ENCODE assay signal across 9 cellular contexts in genomic region chr4:168853770-168854169, GRCh38.
DNase-seq lines count a peak whose midpoint lies in the region; ATAC-seq and TF ChIP-seq lines count a peak whose summit lies in the region.
"Had no signal": no experiment of that assay in that cellular context is flagged by ENCODE, and none has a peak within 500 bp of the region (broad histone marks: within the 10 kb centered on the region; RNA-seq: fewer than 3 reads in every experiment).

No MANE protein-coding gene starts in this region.

- peak; percentile 49 for ATAC-seq in activated CD4-positive, alpha-beta T cell treated with anti-CD3 and anti-CD28 coated beads for 36 hours
- ATAC-seq in HG02973 (IDR thresholded peaks at IDR 0.05; ENCODE audit: unreplicated experiment) = peak; percentile 68
- no peak for ATAC-seq in activated CD8-positive, alpha-beta memory T cell treated with anti-CD3 and anti-CD28 coated beads, Interleukin-2, amount 10 ng/mL, durations not matched to agents 7 days and 5 days

- H3K27me3 Mint-ChIP-seq in activated CD4-positive, alpha-beta T cell treated with anti-CD3 and anti-CD28 coated beads for 36 hours = peaks cover 2% of the 10 kb centered on the region
- peaks cover 7% of the 10 kb centered on the region for H3K27me3 Mint-ChIP-seq in activated CD8-positive, alpha-beta memory T cell treated with anti-CD3 and anti-CD28 coated beads, Interleukin-2, amount 10 ng/mL, durations not matched to agents 7 days and 5 days

- CTCF ChIA-PET in activated CD4-positive, alpha-beta T cell treated with anti-CD3 and anti-CD28 coated beads for 36 hours (lab: Charles Lee) = interaction anchor here (1.1 to 2.1 kb wide), 3 partner anchors 11 to 62 kb away, joined by 3 to 7 read pairs (median 6); no protein-coding TSS in a partner anchor
- CTCF ChIA-PET in activated CD8-positive, alpha-beta memory T cell treated with anti-CD3 and anti-CD28 coated beads, Interleukin-2, amount 10 ng/mL, durations not matched to agents 7 days and 5 days (lab: Charles Lee) = no interaction called here

- H3K4me3 Mint-ChIP-seq in activated CD4-positive, alpha-beta T cell treated with anti-CD3 and anti-CD28 coated beads for 36 hours = no peak overlapping the region
- H3K4me3 Mint-ChIP-seq in activated CD8-positive, alpha-beta memory T cell treated with anti-CD3 and anti-CD28 coated beads, Interleukin-2, amount 10 ng/mL, durations not matched to agents 7 days and 5 days = no peak overlapping the region
- H3K4me3 Mint-ChIP-seq: neural progenitor cell had no signal

- no peak for TF ChIP-seq EP300 in transverse colon (IDR thresholded peaks at IDR 0.05; ENCODE audit: low read depth)

- no peak for TF ChIP-seq POLR2A in transverse colon (IDR thresholded peaks at IDR 0.05)

- no peak overlapping the region for H3K4me3 ChIP-seq in transverse colon
- H3K4me3 ChIP-seq: neural progenitor cell had no signal

- no peaks in the 10 kb centered on the region for H3K27me3 ChIP-seq in transverse colon
- H3K27me3 ChIP-seq: neural progenitor cell had no signal

- peaks cover 0 to 68% (median 11%) of the 10 kb centered on the region in 4 donors for H3K4me1 ChIP-seq in transverse colon

- in situ Hi-C loops in transverse colon (cut with MboI; ENCODE audit: low pct_ligation_motif_present in 1 of 4, low pct_unique_long_range_greater_than_20kb in 1 of 4, low sequenced_read_pairs in 3 of 4) = no loop called here

- H3K27ac ChIP-seq in cingulate gyrus (ENCODE audit: low read depth, low read length) (peak overlapping the region; percentile 23), transverse colon (peak overlapping the region; percentile 72 to 84 (median 76))
- H3K27ac ChIP-seq: neural progenitor cell had no signal

- WGBS in transverse colon (ENCODE audit: low coverage in 1 of 2), 2 donors = 79 to 89% methylated on average over 1 to 4 of the region's 4 CpGs

- peaks cover 2% of the 10 kb centered on the region for H3K9me3 Mint-ChIP-seq in activated CD4-positive, alpha-beta T cell treated with anti-CD3 and anti-CD28 coated beads for 36 hours (ENCODE audit: low read depth)
- H3K9me3 Mint-ChIP-seq in activated CD8-positive, alpha-beta memory T cell treated with anti-CD3 and anti-CD28 coated beads, Interleukin-2, amount 10 ng/mL, durations not matched to agents 7 days and 5 days (ENCODE audit: low read depth) = peaks cover 3% of the 10 kb centered on the region
- H3K9me3 Mint-ChIP-seq: neural progenitor cell had no signal

- no peak overlapping the region for H3K27ac Mint-ChIP-seq in activated CD4-positive, alpha-beta T cell treated with anti-CD3 and anti-CD28 coated beads for 36 hours
- no peak overlapping the region for H3K27ac Mint-ChIP-seq in activated CD8-positive, alpha-beta memory T cell treated with anti-CD3 and anti-CD28 coated beads, Interleukin-2, amount 10 ng/mL, durations not matched to agents 7 days and 5 days

- no peaks in the 10 kb centered on the region for H3K36me3 ChIP-seq in transverse colon

- no peak for TF ChIP-seq CTCF in transverse colon (IDR thresholded peaks at IDR 0.05)

- no peaks in the 10 kb centered on the region for H3K36me3 Mint-ChIP-seq in activated CD4-positive, alpha-beta T cell treated with anti-CD3 and anti-CD28 coated beads for 36 hours (ENCODE audit: low read depth)
- H3K36me3 Mint-ChIP-seq in activated CD8-positive, alpha-beta memory T cell treated with anti-CD3 and anti-CD28 coated beads, Interleukin-2, amount 10 ng/mL, durations not matched to agents 7 days and 5 days = peaks cover 3% of the 10 kb centered on the region

- H3K4me1 Mint-ChIP-seq in activated CD4-positive, alpha-beta T cell treated with anti-CD3 and anti-CD28 coated beads for 36 hours = peaks cover 16% of the 10 kb centered on the region
- peaks cover 36% of the 10 kb centered on the region for H3K4me1 Mint-ChIP-seq in activated CD8-positive, alpha-beta memory T cell treated with anti-CD3 and anti-CD28 coated beads, Interleukin-2, amount 10 ng/mL, durations not matched to agents 7 days and 5 days

- DNase-seq in activated CD4-positive, alpha-beta T cell treated with anti-CD3 and anti-CD28 coated beads for 36 hours = no peak
- DNase-seq in activated CD4-positive, alpha-beta T cell treated with anti-CD3 and anti-CD28 coated beads for 1 hour = no peak
- DNase-seq in transverse colon (no peak), NCI-H146 treated with DMSO at 0.1 percent for 48 hours (lab: John Stamatoyannopoulos, UW; ENCODE audit: unreplicated experiment) (no peak), activated gamma-delta T cell (lab: John Stamatoyannopoulos, UW) (no peak)
- DNase-seq in activated CD8-positive, alpha-beta memory T cell treated with anti-CD3 and anti-CD28 coated beads, Interleukin-2, amount 10 ng/mL, durations not matched to agents 7 days and 5 days = no peak

- POLR2A ChIA-PET in activated CD4-positive, alpha-beta T cell treated with anti-CD3 and anti-CD28 coated beads for 36 hours (lab: Charles Lee) = no interaction called here

- no peaks in the 10 kb centered on the region for H3K9me3 ChIP-seq in transverse colon

- intact Hi-C loops in activated CD4-positive, alpha-beta T cell treated with anti-CD3 and anti-CD28 coated beads for 36 hours (cut with DNase I, micrococcal nuclease) = no loop called here
- intact Hi-C loops in transverse colon (cut with DNase I; ENCODE audit: low total_unique reads) = no loop called here
